Comparison of ENCODE assay signal across 21 cellular contexts in genomic region chr13:24092108-24092507, GRCh38.
"Had no signal": no experiment of that assay in that cellular context is flagged by ENCODE, and none has a peak within 500 bp of the region (broad histone marks: within the 10 kb centered on the region; RNA-seq: fewer than 3 reads in every experiment).

No MANE protein-coding gene starts in this region.

- H3K27ac Mint-ChIP-seq: activated B cell treated with CpG ODN at 0.5 μM for 24 hours; activated naive CD8-positive, alpha-beta T cell treated with anti-CD3 and anti-CD28 coated beads for 36 hours; activated T-helper 2 cell treated with anti-CD3 and anti-CD28 coated beads, Interferon-gamma antibody, Interleukin-2, Interleukin-4, amounts not matched to agents 10 μg/mL and 5 μg/mL and 100 μg/mL, durations not matched to agents 14 hours and 24 hours and 36 hours; naive B cell; T-helper 17 cell had no signal

- H3K9me3 ChIP-seq: breast epithelium, prostate gland had no signal

- H3K36me3 Mint-ChIP-seq: activated naive CD8-positive, alpha-beta T cell treated with anti-CD3 and anti-CD28 coated beads for 36 hours; naive B cell had no signal

- H3K27ac ChIP-seq: breast epithelium, foreskin keratinocyte had no signal

- ATAC-seq: activated T-cell treated with anti-CD3 and anti-CD28 coated beads, Interleukin-2, amount 50 U/mL, for 4 hours; foreskin keratinocyte; stimulated activated naive CD8-positive, alpha-beta T cell treated with anti-CD3 and anti-CD28 coated beads, Interleukin-15, Interleukin-2, amounts not matched to agents 100 U/mL and 50 U/mL, for 24 hours; T-helper 17 cell had no signal

- H3K4me1 ChIP-seq: breast epithelium, foreskin keratinocyte, prostate gland had no signal

- H3K4me1 Mint-ChIP-seq: activated B cell treated with CpG ODN at 0.5 μM for 24 hours, naive B cell had no signal

- H3K36me3 ChIP-seq: breast epithelium, prostate gland had no signal

- H3K27me3 ChIP-seq: breast epithelium had no signal

- H3K4me3 ChIP-seq: breast epithelium, lung, prostate gland had no signal

- H3K9me3 Mint-ChIP-seq: activated B cell treated with CpG ODN at 0.5 μM for 24 hours; activated naive CD8-positive, alpha-beta T cell treated with anti-CD3 and anti-CD28 coated beads for 36 hours; activated T-cell treated with anti-CD3 and anti-CD28 coated beads, Interleukin-2, amount 50 U/mL, for 4 hours; activated T-helper 2 cell treated with anti-CD3 and anti-CD28 coated beads, Interferon-gamma antibody, Interleukin-2, Interleukin-4, amounts not matched to agents 10 μg/mL and 5 μg/mL and 100 μg/mL, durations not matched to agents 14 hours and 24 hours and 36 hours had no signal

- DNase-seq: activated B cell treated with CpG ODN at 0.5 μM for 24 hours; activated CD4-positive, alpha-beta T cell treated with anti-CD3 and anti-CD28 coated beads for 4 hours; activated CD4-positive, alpha-beta T cell treated with anti-CD3 and anti-CD28 coated beads, Interleukin-2, amount 50 U/mL, for 48 hours; activated CD8-positive, alpha-beta memory T cell treated with anti-CD3 and anti-CD28 coated beads, Interleukin-2, amount 50 U/mL, for 48 hours; activated naive CD4-positive, alpha-beta T cell; activated naive CD8-positive, alpha-beta T cell treated with anti-CD3 and anti-CD28 coated beads for 36 hours; activated T-cell treated with anti-CD3 and anti-CD28 coated beads, Interleukin-2, amount 50 U/mL, for 4 hours; amniotic stem cell; erythroblast; foreskin keratinocyte; hippocampal formation; naive B cell; stimulated activated CD4-positive, alpha-beta T cell treated with anti-CD3 and anti-CD28 coated beads, Interleukin-12 subunit alpha, Interleukin-12 subunit beta, amount 100 ng/mL, for 4 hours; stimulated activated CD4-positive, alpha-beta T cell treated with anti-CD3 and anti-CD28 coated beads, Interleukin-4, amount 100 ng/mL, for 4 hours; stimulated activated naive CD8-positive, alpha-beta T cell treated with anti-CD3 and anti-CD28 coated beads, Interleukin-15, Interleukin-2, amounts not matched to agents 100 U/mL and 50 U/mL, for 24 hours; SW 1271; T-helper 17 cell had no signal

- H3K4me3 Mint-ChIP-seq: activated B cell treated with CpG ODN at 0.5 μM for 24 hours; activated naive CD8-positive, alpha-beta T cell treated with anti-CD3 and anti-CD28 coated beads for 36 hours; activated T-cell treated with anti-CD3 and anti-CD28 coated beads, Interleukin-2, amount 50 U/mL, for 4 hours; naive B cell; T-helper 17 cell had no signal

- H3K27me3 Mint-ChIP-seq: activated B cell treated with CpG ODN at 0.5 μM for 24 hours; activated naive CD8-positive, alpha-beta T cell treated with anti-CD3 and anti-CD28 coated beads for 36 hours had no signal
